In the genomic region with DNA sequence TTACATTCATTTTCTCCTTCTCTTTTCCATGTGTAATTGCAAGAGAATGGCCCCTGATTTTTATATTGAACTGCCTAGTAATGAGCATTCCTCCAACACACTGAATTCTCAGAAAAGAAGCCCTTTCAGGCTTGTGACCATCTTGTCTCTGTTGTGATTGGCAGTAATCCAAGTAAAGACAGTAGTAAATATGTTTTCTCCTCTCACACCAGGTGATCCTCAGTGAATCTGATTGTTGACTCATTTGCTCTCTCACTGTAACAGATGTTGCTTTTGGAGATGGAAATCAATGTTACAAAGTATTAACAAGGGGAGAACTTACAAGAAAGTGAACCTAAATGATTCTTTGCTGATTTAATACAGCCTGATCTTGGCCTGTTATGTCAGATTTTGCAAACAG, we compare ENCODE assay signal across 28 cellular contexts.
DNase-seq lines count a peak whose midpoint lies in the region; ATAC-seq and TF ChIP-seq lines count a peak whose summit lies in the region.
"Had no signal": no experiment of that assay in that cellular context is flagged by ENCODE, and none has a peak within 500 bp of the region (broad histone marks: within the 10 kb centered on the region; RNA-seq: fewer than 3 reads in every experiment).

No MANE protein-coding gene starts in this region.

- H3K36me3 ChIP-seq in BLaER1: peaks cover 26% of the 10 kb centered on the region
- H3K36me3 ChIP-seq: esophagus squamous epithelium, gastrocnemius medialis, sigmoid colon, transverse colon had no signal

- no peak for TF ChIP-seq CTCF in cardiac fibroblast (IDR thresholded peaks at IDR 0.05; ENCODE audit: low read depth, low read length)

- no peaks in the 10 kb centered on the region for H3K27me3 ChIP-seq in BLaER1
- H3K27me3 ChIP-seq: esophagus squamous epithelium, gastrocnemius medialis, sigmoid colon, transverse colon had no signal

- no peak overlapping the region for H3K27ac ChIP-seq in BLaER1
- H3K27ac ChIP-seq: esophagus squamous epithelium, gastrocnemius medialis, psoas muscle, sigmoid colon, transverse colon had no signal

- peaks cover 26% of the 10 kb centered on the region for H3K9me3 ChIP-seq in BLaER1
- H3K9me3 ChIP-seq: esophagus squamous epithelium, gastrocnemius medialis, sigmoid colon, transverse colon had no signal

- peak; percentile 63 for DNase-seq in LHCN-M2 (ENCODE audit: low read depth)
- DNase-seq in NCI-H82 treated with DMSO at 0.1 percent for 48 hours (lab: John Stamatoyannopoulos, UW; ENCODE audit: unreplicated experiment): peak; percentile 9
- peak; percentile 1 to 27 for DNase-seq in cardiac fibroblast (ENCODE audit: low read depth in 2 of 2)
- DNase-seq in NCI-H187 (lab: John Stamatoyannopoulos, UW): no peak
- DNase-seq in activated effector memory CD4-positive, alpha-beta T cell treated with Interleukin-2 at 50 U/mL for 16 hours: no peak
- no peak for DNase-seq in cardiac septum (ENCODE audit: low spot score)
- DNase-seq: activated CD4-positive, alpha-beta T cell treated with anti-CD3 and anti-CD28 coated beads, Interleukin-2, amount 10 ng/mL, durations not matched to agents 7 days and 5 days; activated effector memory CD4-positive, alpha-beta T cell treated with anti-CD3 and anti-CD28 coated beads, Interleukin-2, amount 50 U/mL, for 16 hours; activated T-cell treated with anti-CD3 and anti-CD28 coated beads, Interleukin-2, amount 50 U/mL, for 1 hour; anterior cingulate cortex; DMS79 treated with DMSO at 0.1 percent for 48 hours; esophagus squamous epithelium; gastrocnemius medialis; GDM1; HCEC 1CT; hippocampal formation; immature natural killer cell; left cardiac atrium; NCI-H1417; OCI-M1; psoas muscle; sigmoid colon; stimulated activated CD4-positive, alpha-beta T cell treated with anti-CD3 and anti-CD28 coated beads, Interleukin-4, amount 100 ng/mL, for 4 hours; T-cell; transverse colon had no signal

- H4K20me1 ChIP-seq in BLaER1: peaks cover 56% of the 10 kb centered on the region

- ATAC-seq in GM18519 (IDR thresholded peaks at IDR 0.05; ENCODE audit: low FRiP score, unreplicated experiment): no peak
- ATAC-seq: gastrocnemius medialis, left cardiac atrium, psoas muscle, T-cell, WTC11 had no signal

- H3K4me2 ChIP-seq in BLaER1: peak overlapping the region; percentile 4; the same call in 1 of the 2 replicates

- H3K4me3 ChIP-seq in BLaER1 (no peak overlapping the region), cardiac fibroblast (replicated peaks in 1 of 2; ENCODE audit: low read depth in 2 of 2, low read length in 2 of 2) (no peak overlapping the region)
- H3K4me3 ChIP-seq: esophagus squamous epithelium, gastrocnemius medialis, psoas muscle, sigmoid colon, transverse colon had no signal

- intact Hi-C loops in cardiac septum (cut with DNase I): no loop called here

- H3K4me1 ChIP-seq in BLaER1: peaks cover 42% of the 10 kb centered on the region
- H3K4me1 ChIP-seq: esophagus squamous epithelium, gastrocnemius medialis, psoas muscle, sigmoid colon, transverse colon had no signal

- no peak overlapping the region for H3K9ac ChIP-seq in BLaER1

Comparison
In these comparisons a context has a peak if more than half of its experiments do, and no peak if none do; other contexts are left out.
1. DNase-seq: peak in LHCN-M2 (single experiment), NCI-H82 treated with DMSO at 0.1 percent for 48 hours (single experiment) and cardiac fibroblast (2 of 2); none in NCI-H187 (0 of 2), activated effector memory CD4-positive, alpha-beta T cell treated with Interleukin-2 at 50 U/mL for 16 hours (single experiment) and cardiac septum (single experiment).